Comparison of ENCODE assay signal across 14 cellular contexts in genomic region chr2:212359425-212360067, GRCh38.
DNase-seq lines count a peak whose midpoint lies in the region; TF ChIP-seq lines count a peak whose summit lies in the region.
"Had no signal": no experiment of that assay in that cellular context is flagged by ENCODE, and none has a peak within 500 bp of the region (broad histone marks: within the 10 kb centered on the region; RNA-seq: fewer than 3 reads in every experiment).

No MANE protein-coding gene starts in this region.

- H3K9me3 ChIP-seq in endodermal cell (ENCODE audit: control insufficient read depth, low read length) (no peaks in the 10 kb centered on the region), GM23248 (ENCODE audit: low read depth) (no peaks in the 10 kb centered on the region)
- H3K9me3 ChIP-seq: sigmoid colon had no signal

- no peak overlapping the region; the same call in 1 of the 2 replicates for H2AFZ ChIP-seq in GM23248

- no peak overlapping the region for H3K4me2 ChIP-seq in GM23248 (ENCODE audit: unreplicated experiment)

- H3K4me1 ChIP-seq in endodermal cell (ENCODE audit: control insufficient read depth, insufficient read depth, low read length) (peaks cover 17% of the 10 kb centered on the region), GM23248 (ENCODE audit: insufficient read depth) (peaks cover 10% of the 10 kb centered on the region)
- H3K4me1 ChIP-seq: sigmoid colon had no signal

- H3K27me3 Mint-ChIP-seq in endodermal cell (ENCODE audit: insufficient read depth), result no peaks in the 10 kb centered on the region
- no peaks in the 10 kb centered on the region for H3K27me3 Mint-ChIP-seq in progenitor cell of endocrine pancreas

- H3K36me3 Mint-ChIP-seq in endodermal cell (ENCODE audit: low read depth) (no peaks in the 10 kb centered on the region), progenitor cell of endocrine pancreas (ENCODE audit: insufficient read depth) (no peaks in the 10 kb centered on the region)

- peak; percentile 53 for DNase-seq in DMS 273 (lab: John Stamatoyannopoulos, UW; ENCODE audit: unreplicated experiment)
- peak; percentile 45 for DNase-seq in NCI-H146 treated with DMSO at 0.1 percent for 48 hours (lab: John Stamatoyannopoulos, UW; ENCODE audit: unreplicated experiment)
- no peak for DNase-seq in endodermal cell
- DNase-seq in progenitor cell of endocrine pancreas (ENCODE audit: low spot score, unreplicated experiment), result no peak
- no peak for DNase-seq in GM23248
- DNase-seq in NOMO-1 (lab: John Stamatoyannopoulos, UW; ENCODE audit: unreplicated experiment in 2 of 2), result no peak
- no peak for DNase-seq in middle frontal gyrus (ENCODE audit: extremely low spot score, low spot score)
- DNase-seq: AML-193, HCEC 1CT, KBM-7, kidney glomerular epithelial cell, RPMI8226, sigmoid colon had no signal

- H3K27me3 ChIP-seq in endodermal cell (ENCODE audit: control insufficient read depth, insufficient read depth, low read length, poor library complexity, severe bottlenecking) (no peaks in the 10 kb centered on the region), GM23248 (replicated peaks; ENCODE audit: insufficient read depth) (no peaks in the 10 kb centered on the region)
- H3K27me3 ChIP-seq: sigmoid colon had no signal

- peak overlapping the region; percentile 76 for H3K27ac ChIP-seq in endodermal cell (ENCODE audit: low read depth, low read length)
- no peak overlapping the region for H3K27ac ChIP-seq in GM23248
- H3K27ac ChIP-seq: sigmoid colon, VCaP had no signal

- H3K4me3 Mint-ChIP-seq in endodermal cell (no peak overlapping the region), progenitor cell of endocrine pancreas (ENCODE audit: low read depth) (peak overlapping the region; percentile 3)

- H3K4me3 ChIP-seq in endodermal cell (ENCODE audit: low read length), result no peak overlapping the region
- H3K4me3 ChIP-seq in GM23248, result no peak overlapping the region
- H3K4me3 ChIP-seq: sigmoid colon had no signal

- no peaks in the 10 kb centered on the region for H3K79me2 ChIP-seq in GM23248 (ENCODE audit: insufficient read depth)

- H3K27ac Mint-ChIP-seq in endodermal cell (no peak overlapping the region), progenitor cell of endocrine pancreas (peak overlapping the region; percentile 80)

- TF ChIP-seq CTCF in endodermal cell (conservative IDR thresholded peaks at IDR 0.05), result no peak
- no peak for TF ChIP-seq CTCF in progenitor cell of endocrine pancreas (IDR thresholded peaks at IDR 0.05; ENCODE audit: unreplicated experiment)

- H3K9me2 ChIP-seq in GM23248 (ENCODE audit: insufficient read depth), result no peaks in the 10 kb centered on the region

- no peak overlapping the region for H3K9ac ChIP-seq in endodermal cell (ENCODE audit: extremely low read depth, low read length, poor library complexity, severe bottlenecking)
- no peak overlapping the region for H3K9ac ChIP-seq in GM23248

- no peaks in the 10 kb centered on the region for H3K36me3 ChIP-seq in endodermal cell (ENCODE audit: control insufficient read depth, insufficient read depth, low read length)
- H3K36me3 ChIP-seq in GM23248 (ENCODE audit: low read depth), result no peaks in the 10 kb centered on the region
- H3K36me3 ChIP-seq: sigmoid colon had no signal

- H4K20me1 ChIP-seq in GM23248 (ENCODE audit: insufficient read depth), result no peaks in the 10 kb centered on the region

- in situ Hi-C loops in GM23248 (cut with MboI), result no loop called here

- WGBS in endodermal cell (ENCODE audit: insufficient coverage in 1 of 2, insufficient read length in 1 of 2), 2 experiments, result 32 to 75% methylated on average over 1 to 3 of the region's 3 CpGs
- 54 to 57% methylated on average over 3 of the region's 3 CpGs for WGBS in GM23248 (ENCODE audit: low coverage in 1 of 2, low lambda C conversion rate in 2 of 2, missing lambda C conversion rate in 2 of 2), 2 experiments

- H3F3A ChIP-seq in GM23248 (ENCODE audit: insufficient read depth), result 0 out of 2 replicates have a peak, but pooled peaks cover 9% of the 10 kb centered on the region

- H3K9me3 Mint-ChIP-seq in endodermal cell, result no peaks in the 10 kb centered on the region
- H3K9me3 Mint-ChIP-seq in progenitor cell of endocrine pancreas (ENCODE audit: low read depth), result no peaks in the 10 kb centered on the region

- H3K4me1 Mint-ChIP-seq in endodermal cell (peaks cover 39% of the 10 kb centered on the region), progenitor cell of endocrine pancreas (ENCODE audit: low read depth) (peaks cover 48% of the 10 kb centered on the region)

Comparison
In these comparisons a context has a peak if more than half of its experiments do, and no peak if none do; other contexts are left out.
1. DNase-seq: peak in DMS 273 (single experiment) and NCI-H146 treated with DMSO at 0.1 percent for 48 hours (single experiment); none in endodermal cell (single experiment), progenitor cell of endocrine pancreas (single experiment), GM23248 (single experiment), NOMO-1 (0 of 2) and middle frontal gyrus (single experiment).